In the genomic region with DNA sequence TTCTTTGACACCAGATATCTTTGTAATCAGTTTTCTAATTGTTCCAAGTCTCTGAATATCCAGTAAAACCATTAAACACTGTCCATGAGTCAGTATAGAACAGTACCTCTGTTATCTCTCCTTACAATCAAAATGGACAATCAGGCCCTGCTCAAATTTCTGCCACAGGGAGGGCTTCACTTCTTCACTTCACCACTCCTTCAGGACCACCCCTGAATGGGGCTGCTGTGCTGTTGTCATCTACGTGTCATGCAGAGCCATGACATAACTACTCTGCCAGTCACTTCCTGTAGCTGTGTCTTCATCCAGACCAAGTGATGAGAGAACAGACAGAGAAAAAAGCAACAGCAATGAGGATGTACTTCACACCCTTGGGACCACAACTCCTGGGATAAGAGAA, we compare ENCODE assay signal across 13 cellular contexts.
DNase-seq lines count a peak whose midpoint lies in the region; ATAC-seq and TF ChIP-seq lines count a peak whose summit lies in the region.
"Had no signal": no experiment of that assay in that cellular context is flagged by ENCODE, and none has a peak within 500 bp of the region (broad histone marks: within the 10 kb centered on the region; RNA-seq: fewer than 3 reads in every experiment).

No MANE protein-coding gene starts in this region.

- peaks cover 3% of the 10 kb centered on the region for H3K9me1 ChIP-seq in IMR-90 (ENCODE audit: insufficient read depth, low read length)

- no peak overlapping the region for H3K56ac ChIP-seq in IMR-90 (ENCODE audit: extremely low read depth, insufficient read depth, low read length)

- BruUV-seq in IMR-90 (replicated peaks; lab: Mats Ljungman, UMichigan), result no TSS peak

- H2AK9ac ChIP-seq in IMR-90 (replicated peaks; ENCODE audit: low read depth, low read length, poor library complexity), result no peak overlapping the region

- DNase-seq in COLO829 (ENCODE audit: low spot score), result peak; percentile 26
- DNase-seq in IMR-90, result peak; percentile 55
- peak; percentile 13 for DNase-seq in adipocyte (ENCODE audit: low read depth)
- DNase-seq in islet precursor cell, result peak; percentile 66
- DNase-seq in stimulated activated naive CD4-positive, alpha-beta T cell treated with Interleukin-2 at 50 U/mL for 16 hours (lab: John Stamatoyannopoulos, UW), result no peak
- no peak for DNase-seq in COR-L47 (lab: John Stamatoyannopoulos, UW)
- DNase-seq in GM10266 (ENCODE audit: extremely low spot score), result no peak
- no peak for DNase-seq in neural progenitor cell (ENCODE audit: low spot score)
- DNase-seq: effector CD8-positive, alpha-beta T cell; glutamatergic neuron; posterior cingulate gyrus had no signal

- H3K14ac ChIP-seq in IMR-90 (replicated peaks; ENCODE audit: low read depth, low read length), result no peak overlapping the region; the same call in 1 of the 2 replicates

- H3K27me3 Mint-ChIP-seq in neural progenitor cell (ENCODE audit: insufficient read depth, low read depth), result no peaks in the 10 kb centered on the region
- H3K27me3 Mint-ChIP-seq: B cell had no signal

- H3K4me2 ChIP-seq in IMR-90 (ENCODE audit: low read depth, low read length) (no peak overlapping the region), neural progenitor cell (no peak overlapping the region)

- no peak overlapping the region; the same call in 1 of the 2 replicates for H4K91ac ChIP-seq in IMR-90 (ENCODE audit: insufficient read depth, low read depth, low read length)

- H3K27ac ChIP-seq in IMR-90 (ENCODE audit: insufficient read depth, low read length) (no peak overlapping the region), neural progenitor cell (no peak overlapping the region)
- H3K27ac ChIP-seq: suprapubic skin had no signal

- H3K4ac ChIP-seq in IMR-90 (ENCODE audit: low read depth, low read length), result peak overlapping the region; percentile 16; the same call in 1 of the 2 replicates

- H4K20me1 ChIP-seq in IMR-90 (ENCODE audit: insufficient read depth, low read length) (peaks cover 30% of the 10 kb centered on the region), neural progenitor cell (ENCODE audit: low read depth) (no peaks in the 10 kb centered on the region)

- 0 out of 4 replicates have a peak overlapping the region, but pooled peaks of 1 of the 2 experiments have one; percentile 1 for H4K8ac ChIP-seq in IMR-90 (ENCODE audit: low read depth in 2 of 2, low read length in 2 of 2)

- CTCF ChIA-PET in IMR-90 (lab: Yijun Ruan, JAX), result interaction anchor here (0.8 to 1.3 kb wide), 5 partner anchors 105 to 324 kb away, joined by 3 to 14 read pairs (median 4); no protein-coding TSS in a partner anchor

- no peak overlapping the region for H3K23ac ChIP-seq in IMR-90 (ENCODE audit: low read depth, low read length)

- no CpG with 5 or more reads among the region's 1 CpG for WGBS in IMR-90 (ENCODE audit: extremely low coverage in 2 of 2, insufficient read length in 1 of 2), 2 experiments

- H3K27me3 ChIP-seq in IMR-90 (ENCODE audit: control insufficient read depth, insufficient read depth, low read length) (no peaks in the 10 kb centered on the region), adipocyte (replicated peaks; ENCODE audit: control insufficient read depth, insufficient read depth, low read length) (no peaks in the 10 kb centered on the region), neural progenitor cell (no peaks in the 10 kb centered on the region)
- H3K27me3 ChIP-seq: suprapubic skin had no signal

- H3K4me3 ChIP-seq in IMR-90 (ENCODE audit: insufficient read depth, low read depth, low read length) (no peak overlapping the region), adipocyte (ENCODE audit: low read length) (no peak overlapping the region), neural progenitor cell (no peak overlapping the region)
- H3K4me3 ChIP-seq: suprapubic skin had no signal

- dilution Hi-C loops in IMR-90 (cut with HindIII; ENCODE audit: low sequenced_read_pairs, unreplicated experiment), result no loop called here

- no peak overlapping the region for H4K5ac ChIP-seq in IMR-90 (ENCODE audit: low read depth, low read length)

- H3K4me1 ChIP-seq in IMR-90 (ENCODE audit: control insufficient read depth, insufficient read depth, low read length) (peaks cover 8% of the 10 kb centered on the region; the same call in 1 of the 2 replicates), adipocyte (ENCODE audit: control insufficient read depth, insufficient read depth, low read length) (no peaks in the 10 kb centered on the region), neural progenitor cell (peaks cover 9% of the 10 kb centered on the region)
- H3K4me1 ChIP-seq: suprapubic skin had no signal

- POLR2A ChIA-PET in IMR-90 (lab: Charles Lee; ENCODE audit: unreplicated experiment), result no interaction called here

- no peaks in the 10 kb centered on the region for H3F3A ChIP-seq in neural progenitor cell (ENCODE audit: low read depth)

- no peaks in the 10 kb centered on the region for H3K4me1 Mint-ChIP-seq in neural progenitor cell
- H3K4me1 Mint-ChIP-seq: B cell had no signal

- H2BK20ac ChIP-seq in IMR-90 (ENCODE audit: low read depth, low read length), result no peak overlapping the region

- no peak for TF ChIP-seq RAD21 in IMR-90 (IDR thresholded peaks at IDR 0.05; ENCODE audit: low read length)

- no peak overlapping the region for H2BK5ac ChIP-seq in IMR-90 (ENCODE audit: low read depth, low read length, poor library complexity, severe bottlenecking)

- TF ChIP-seq CTCF in IMR-90 (conservative IDR thresholded peaks at IDR 0.05; ENCODE audit: low read depth, low read length), result no peak
- TF ChIP-seq CTCF in GM10266 (IDR thresholded peaks at IDR 0.05; ENCODE audit: control insufficient read depth, insufficient read depth, low read depth, missing control alignments), result no peak
- no peak for TF ChIP-seq CTCF in neural progenitor cell (IDR thresholded peaks at IDR 0.05)

- TF ChIP-seq POLR2A in IMR-90 (IDR thresholded peaks at IDR 0.05; ENCODE audit: low read depth, low read length), result no peak

- H3K9me3 ChIP-seq in IMR-90 (ENCODE audit: control insufficient read depth, insufficient read depth, low read length) (no peaks in the 10 kb centered on the region), adipocyte (ENCODE audit: control insufficient read depth, low read length) (no peaks in the 10 kb centered on the region), neural progenitor cell (ENCODE audit: low read depth) (no peaks in the 10 kb centered on the region)
- H3K9me3 ChIP-seq: suprapubic skin had no signal

- H2AK5ac ChIP-seq in IMR-90 (ENCODE audit: low read depth, low read length), result no peak overlapping the region

- no peaks in the 10 kb centered on the region for H3K36me3 Mint-ChIP-seq in neural progenitor cell

- peak; percentile 63 for ATAC-seq in IMR-90 (ENCODE audit: low read depth)

- no peak overlapping the region for H3K4me3 Mint-ChIP-seq in neural progenitor cell
- H3K4me3 Mint-ChIP-seq: B cell had no signal

- H3K9ac ChIP-seq in IMR-90 (ENCODE audit: low read depth, low read length), result no peak overlapping the region
- no peak overlapping the region for H3K9ac ChIP-seq in adipocyte (ENCODE audit: low read length)
- no peak overlapping the region for H3K9ac ChIP-seq in neural progenitor cell

- no peaks in the 10 kb centered on the region for H3K9me3 Mint-ChIP-seq in neural progenitor cell

- in situ Hi-C loops in IMR-90 (cut with MboI; ENCODE audit: low sequenced_read_pairs), result loop anchor here (5.0 kb wide), 1 partner anchor 324 kb away; no protein-coding TSS in a partner anchor

- H2BK15ac ChIP-seq in IMR-90 (ENCODE audit: low read depth, low read length), result no peak overlapping the region; the same call in 2 of the 3 replicates

- no peaks in the 10 kb centered on the region for H3K79me2 ChIP-seq in neural progenitor cell (ENCODE audit: low read depth)

- no peak overlapping the region for H3K18ac ChIP-seq in IMR-90 (ENCODE audit: low read depth, low read length)

- no peak overlapping the region for H3K27ac Mint-ChIP-seq in neural progenitor cell
- H3K27ac Mint-ChIP-seq: B cell had no signal

- H3K79me1 ChIP-seq in IMR-90 (ENCODE audit: low read depth in 1 of 2, low read length in 2 of 2), result peaks cover 35 to 52% of the 10 kb centered on the region in 2 experiments

- intact Hi-C loops in IMR-90 (cut with micrococcal nuclease), result loop anchor here (1.0 kb wide), 2 partner anchors 323 to 380 kb away; no protein-coding TSS in a partner anchor

- H3K36me3 ChIP-seq in IMR-90 (ENCODE audit: control insufficient read depth, insufficient read depth, low read length) (peaks cover 3% of the 10 kb centered on the region), adipocyte (ENCODE audit: control insufficient read depth, insufficient read depth, low read length, severe bottlenecking) (no peaks in the 10 kb centered on the region), neural progenitor cell (no peaks in the 10 kb centered on the region)
- H3K36me3 ChIP-seq: suprapubic skin had no signal

- no peak overlapping the region for H2BK120ac ChIP-seq in IMR-90 (ENCODE audit: low read depth, low read length)

- no peak overlapping the region for H2AFZ ChIP-seq in IMR-90 (replicated peaks; ENCODE audit: low read length, poor library complexity)
- H2AFZ ChIP-seq in neural progenitor cell (replicated peaks), result no peak overlapping the region

TF ChIP-seq in IMR-90, 13 proteins besides CTCF, POLR2A, EP300 and RAD21:
- no peak for TF ChIP-seq MXI1 (IDR thresholded peaks at IDR 0.05; ENCODE audit: borderline replicate concordance, low read depth, low read length)
- TF ChIP-seq, protein P1, sequence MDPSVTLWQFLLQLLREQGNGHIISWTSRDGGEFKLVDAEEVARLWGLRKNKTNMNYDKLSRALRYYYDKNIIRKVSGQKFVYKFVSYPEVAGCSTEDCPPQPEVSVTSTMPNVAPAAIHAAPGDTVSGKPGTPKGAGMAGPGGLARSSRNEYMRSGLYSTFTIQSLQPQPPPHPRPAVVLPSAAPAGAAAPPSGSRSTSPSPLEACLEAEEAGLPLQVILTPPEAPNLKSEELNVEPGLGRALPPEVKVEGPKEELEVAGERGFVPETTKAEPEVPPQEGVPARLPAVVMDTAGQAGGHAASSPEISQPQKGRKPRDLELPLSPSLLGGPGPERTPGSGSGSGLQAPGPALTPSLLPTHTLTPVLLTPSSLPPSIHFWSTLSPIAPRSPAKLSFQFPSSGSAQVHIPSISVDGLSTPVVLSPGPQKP (IDR thresholded peaks at IDR 0.05; ENCODE audit: borderline replicate concordance, low read depth, low read length), result no peak
- TF ChIP-seq USF2 (IDR thresholded peaks at IDR 0.05; ENCODE audit: low read depth, low read length), result no peak

Comparison
In these comparisons a context has a peak if more than half of its experiments do, and no peak if none do; other contexts are left out.
1. DNase-seq: peak in COLO829 (single experiment), IMR-90 (single experiment), adipocyte (single experiment) and islet precursor cell (single experiment); none in stimulated activated naive CD4-positive, alpha-beta T cell treated with Interleukin-2 at 50 U/mL for 16 hours (single experiment), COR-L47 (single experiment), GM10266 (single experiment) and neural progenitor cell (single experiment).